1 cellular context compared by ENCODE assay signal in the genomic region with DNA sequence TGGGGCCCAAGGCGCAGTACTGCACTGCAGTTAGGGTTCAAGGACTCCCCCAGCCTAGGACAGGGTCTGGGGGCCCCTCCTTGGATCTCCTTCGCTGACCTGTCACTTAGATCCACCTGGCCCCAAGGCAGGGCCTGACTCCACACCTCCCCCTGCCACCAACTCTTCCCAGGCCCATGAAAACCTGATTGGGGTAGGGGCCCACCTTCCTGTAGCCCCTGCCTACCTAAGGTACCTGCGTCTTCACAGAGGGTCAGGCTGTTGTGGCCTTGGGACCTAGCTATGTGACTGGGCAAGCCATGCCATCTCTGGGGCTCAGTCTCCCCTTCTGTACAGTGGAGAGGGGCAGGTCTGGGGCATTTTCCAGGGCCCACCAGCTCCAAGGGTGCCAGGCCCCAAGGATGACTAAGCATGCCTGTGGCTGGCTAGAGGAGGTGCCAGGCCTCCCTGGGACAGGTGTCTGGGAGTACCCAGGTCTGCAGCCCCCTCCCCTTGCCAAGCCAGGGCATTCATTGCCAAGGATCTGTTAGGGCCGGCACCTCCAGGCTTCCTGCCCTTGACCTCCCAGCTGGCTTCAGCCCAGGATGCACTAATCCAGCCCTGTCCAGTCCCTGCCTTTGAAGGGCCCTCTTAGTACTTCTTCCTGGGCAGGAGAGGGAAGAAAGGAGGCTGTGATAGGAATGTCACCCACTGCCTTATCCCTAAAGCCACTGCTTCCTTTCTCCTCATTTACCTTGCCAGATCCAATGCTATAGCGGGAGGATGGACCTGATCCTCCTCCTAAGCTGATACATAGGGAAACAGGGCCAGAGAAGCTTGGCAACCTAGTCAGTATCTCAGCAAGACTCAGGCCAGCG.
TF ChIP-seq lines count a peak whose summit lies in the region.

No MANE protein-coding gene starts in this region.

TF ChIP-seq in endothelial cell of umbilical vein, 7 proteins besides CTCF, POLR2A, EP300 and RAD21:
- TF ChIP-seq MYC (IDR thresholded peaks at IDR 0.05; ENCODE audit: low read depth, low read length) = no peak
- no peak for TF ChIP-seq EZH2 (IDR thresholded peaks at IDR 0.05; ENCODE audit: borderline replicate concordance, low read depth, low read length, severe bottlenecking)
- TF ChIP-seq, protein P1, sequence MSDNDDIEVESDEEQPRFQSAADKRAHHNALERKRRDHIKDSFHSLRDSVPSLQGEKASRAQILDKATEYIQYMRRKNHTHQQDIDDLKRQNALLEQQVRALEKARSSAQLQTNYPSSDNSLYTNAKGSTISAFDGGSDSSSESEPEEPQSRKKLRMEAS (IDR thresholded peaks at IDR 0.05; ENCODE audit: insufficient read depth, insufficient read length) = no peak
